21 cellular contexts compared by ENCODE assay signal in the genomic region with DNA sequence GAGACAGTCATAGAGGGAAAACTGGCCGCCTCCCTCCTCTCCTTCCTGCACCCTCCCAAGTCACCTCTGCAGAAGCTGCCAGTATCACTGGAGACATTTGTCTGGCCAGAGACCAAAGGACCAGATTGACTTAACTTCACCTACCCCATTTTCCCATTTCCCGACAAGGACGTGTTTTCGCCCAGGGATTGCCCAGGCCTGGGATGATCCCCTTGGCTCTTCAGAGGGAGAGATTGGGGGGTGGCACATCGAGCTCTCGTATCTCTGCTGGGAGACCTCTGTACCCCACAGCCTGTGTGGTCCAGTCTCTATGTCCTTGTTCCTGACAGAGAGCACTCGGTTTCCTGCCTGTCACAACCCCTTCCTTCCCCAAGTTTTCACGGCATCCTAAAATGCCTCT. TPM values are rescaled to one million over a fixed set of nuclear protein-coding genes. Genes with fewer than 3 reads are reported as not detected.
DNase-seq lines count a peak whose midpoint lies in the region; ATAC-seq and TF ChIP-seq lines count a peak whose summit lies in the region.
"Had no signal": no experiment of that assay in that cellular context is flagged by ENCODE, and none has a peak within 500 bp of the region (broad histone marks: within the 10 kb centered on the region; RNA-seq: fewer than 3 reads in every experiment).

No MANE protein-coding gene starts in this region.

- H3K27ac Mint-ChIP-seq in GM23338 (peak overlapping the region; percentile 79), nephron progenitor cell (peak overlapping the region; percentile 94)
- H3K27ac Mint-ChIP-seq: CD4-positive, alpha-beta T cell had no signal

- H3K27ac ChIP-seq in GM23338 (ENCODE audit: low read depth) (no peak overlapping the region), ectodermal cell (ENCODE audit: insufficient read depth, low read depth, low read length, poor library complexity, severe bottlenecking) (peak overlapping the region; percentile 23), sigmoid colon (peak overlapping the region; percentile 12 to 98 (median 67))
- H3K27ac ChIP-seq: KMS-11, RWPE1, SJSA1 had no signal

- peaks cover 3% of the 10 kb centered on the region; the same call in 1 of the 2 replicates for H4K20me1 ChIP-seq in GM23338 (replicated peaks; ENCODE audit: insufficient read depth)

- H3K4me1 Mint-ChIP-seq in GM23338 (peaks cover 59% of the 10 kb centered on the region), nephron progenitor cell (peaks cover 73% of the 10 kb centered on the region)

- H3K27me3 Mint-ChIP-seq in GM23338 (ENCODE audit: insufficient read depth, low read depth, poor library complexity) (peaks cover 26% of the 10 kb centered on the region), nephron progenitor cell (ENCODE audit: low read depth, poor library complexity) (no peaks in the 10 kb centered on the region)
- H3K27me3 Mint-ChIP-seq: CD4-positive, alpha-beta T cell had no signal

- no peaks in the 10 kb centered on the region for H3K27me3 ChIP-seq in GM23338 (ENCODE audit: insufficient read depth)
- no peaks in the 10 kb centered on the region for H3K27me3 ChIP-seq in ectodermal cell (ENCODE audit: control insufficient read depth, insufficient read depth, low read length, poor library complexity, severe bottlenecking)
- H3K27me3 ChIP-seq in sigmoid colon, result no peaks in the 10 kb centered on the region
- H3K27me3 ChIP-seq: BE2C, SJSA1 had no signal

- no peak for TF ChIP-seq POLR2A in sigmoid colon (IDR thresholded peaks at IDR 0.05)

- 94 to 95% methylated on average over 8 of the region's 8 CpGs for WGBS in ectodermal cell, 2 experiments
- 86 to 87% methylated on average over 8 of the region's 8 CpGs for WGBS in sigmoid colon, 2 donors

- ATAC-seq in GM23338 (no peak), HG03469 (IDR thresholded peaks at IDR 0.05; ENCODE audit: unreplicated experiment) (no peak), GM18907 (IDR thresholded peaks at IDR 0.05; ENCODE audit: unreplicated experiment) (no peak)
- ATAC-seq: PC-3 had no signal

- H3K9me3 ChIP-seq in ectodermal cell (ENCODE audit: control insufficient read depth, low read length) (no peaks in the 10 kb centered on the region), sigmoid colon (no peaks in the 10 kb centered on the region)
- H3K9me3 ChIP-seq: BE2C, SJSA1 had no signal

- peaks cover 3% of the 10 kb centered on the region for H3F3A ChIP-seq in GM23338 (replicated peaks; ENCODE audit: low read depth)

- intact Hi-C loops in sigmoid colon (cut with DNase I), result no loop called here

- no peaks in the 10 kb centered on the region for H3K9me3 Mint-ChIP-seq in GM23338
- no peaks in the 10 kb centered on the region for H3K9me3 Mint-ChIP-seq in nephron progenitor cell
- H3K9me3 Mint-ChIP-seq: CD4-positive, alpha-beta T cell had no signal

- H3K4me1 ChIP-seq in GM23338 (ENCODE audit: insufficient read depth), result peaks cover 27% of the 10 kb centered on the region
- peaks cover 50% of the 10 kb centered on the region for H3K4me1 ChIP-seq in ectodermal cell (ENCODE audit: control insufficient read depth, insufficient read depth, low read length)
- H3K4me1 ChIP-seq in sigmoid colon, result peaks cover 0 to 89% (median 77%) of the 10 kb centered on the region in 4 donors

- TF ChIP-seq CTCF in GM23338 (conservative IDR thresholded peaks at IDR 0.05; ENCODE audit: low read depth in 2 of 2), result no peak
- TF ChIP-seq CTCF in nephron progenitor cell (IDR thresholded peaks at IDR 0.05), result no peak
- TF ChIP-seq CTCF in sigmoid colon (IDR thresholded peaks at IDR 0.05), result no peak

- no peak overlapping the region for H2AFZ ChIP-seq in GM23338

- no peak overlapping the region; the same call in 2 of the 3 replicates for H3K4me3 Mint-ChIP-seq in GM23338
- no peak overlapping the region for H3K4me3 Mint-ChIP-seq in nephron progenitor cell
- H3K4me3 Mint-ChIP-seq: CD4-positive, alpha-beta T cell had no signal

- no peak for TF ChIP-seq EP300 in sigmoid colon (IDR thresholded peaks at IDR 0.05)

- H3K4me2 ChIP-seq in GM23338, result no peak overlapping the region
- H3K4me2 ChIP-seq: KMS-11 had no signal

- peaks cover 69% of the 10 kb centered on the region for H3K79me2 ChIP-seq in GM23338 (replicated peaks; ENCODE audit: insufficient read depth)

- DNase-seq in GM23338 (ENCODE audit: low spot score) (no peak), nephron progenitor cell (no peak), sigmoid colon (no peak), T-helper 9 cell (no peak), NOMO-1 treated with DMSO at 0.1 percent for 48 hours (lab: John Stamatoyannopoulos, UW; ENCODE audit: unreplicated experiment) (no peak)
- DNase-seq: BE2C; CD4-positive, alpha-beta T cell; GF-D8; GOT3; MV-4-11; NCI-H1694 treated with DMSO at 0.1 percent for 48 hours; NCI-H510A; NCI-H774; PC-3 had no signal

- H3K36me3 ChIP-seq in GM23338 (ENCODE audit: insufficient read depth) (peaks cover 7% of the 10 kb centered on the region; the same call in 1 of the 2 replicates), ectodermal cell (ENCODE audit: control insufficient read depth, insufficient read depth, low read length) (peaks cover 26% of the 10 kb centered on the region), sigmoid colon (peaks cover 0 to 17% (median 8%) of the 10 kb centered on the region in 4 donors)
- H3K36me3 ChIP-seq: BE2C, SJSA1 had no signal

- H3K36me3 Mint-ChIP-seq in GM23338 (ENCODE audit: low read depth) (peaks cover 47% of the 10 kb centered on the region), nephron progenitor cell (ENCODE audit: low read depth) (peaks cover 37% of the 10 kb centered on the region)

- no peak overlapping the region for H3K4me3 ChIP-seq in GM23338
- H3K4me3 ChIP-seq in ectodermal cell (ENCODE audit: insufficient read depth, low read depth, low read length), result no peak overlapping the region
- no peak overlapping the region for H3K4me3 ChIP-seq in sigmoid colon
- H3K4me3 ChIP-seq: SJSA1 had no signal

- H3K9me2 ChIP-seq in GM23338 (ENCODE audit: insufficient read depth), result no peaks in the 10 kb centered on the region

TF ChIP-seq in GM23338, 12 proteins besides CTCF, POLR2A, EP300 and RAD21 (continues in another document):
- TF ChIP-seq EZH2 (IDR thresholded peaks at IDR 0.05; ENCODE audit: low read depth, unreplicated experiment), result no peak
- TF ChIP-seq, protein P1, sequence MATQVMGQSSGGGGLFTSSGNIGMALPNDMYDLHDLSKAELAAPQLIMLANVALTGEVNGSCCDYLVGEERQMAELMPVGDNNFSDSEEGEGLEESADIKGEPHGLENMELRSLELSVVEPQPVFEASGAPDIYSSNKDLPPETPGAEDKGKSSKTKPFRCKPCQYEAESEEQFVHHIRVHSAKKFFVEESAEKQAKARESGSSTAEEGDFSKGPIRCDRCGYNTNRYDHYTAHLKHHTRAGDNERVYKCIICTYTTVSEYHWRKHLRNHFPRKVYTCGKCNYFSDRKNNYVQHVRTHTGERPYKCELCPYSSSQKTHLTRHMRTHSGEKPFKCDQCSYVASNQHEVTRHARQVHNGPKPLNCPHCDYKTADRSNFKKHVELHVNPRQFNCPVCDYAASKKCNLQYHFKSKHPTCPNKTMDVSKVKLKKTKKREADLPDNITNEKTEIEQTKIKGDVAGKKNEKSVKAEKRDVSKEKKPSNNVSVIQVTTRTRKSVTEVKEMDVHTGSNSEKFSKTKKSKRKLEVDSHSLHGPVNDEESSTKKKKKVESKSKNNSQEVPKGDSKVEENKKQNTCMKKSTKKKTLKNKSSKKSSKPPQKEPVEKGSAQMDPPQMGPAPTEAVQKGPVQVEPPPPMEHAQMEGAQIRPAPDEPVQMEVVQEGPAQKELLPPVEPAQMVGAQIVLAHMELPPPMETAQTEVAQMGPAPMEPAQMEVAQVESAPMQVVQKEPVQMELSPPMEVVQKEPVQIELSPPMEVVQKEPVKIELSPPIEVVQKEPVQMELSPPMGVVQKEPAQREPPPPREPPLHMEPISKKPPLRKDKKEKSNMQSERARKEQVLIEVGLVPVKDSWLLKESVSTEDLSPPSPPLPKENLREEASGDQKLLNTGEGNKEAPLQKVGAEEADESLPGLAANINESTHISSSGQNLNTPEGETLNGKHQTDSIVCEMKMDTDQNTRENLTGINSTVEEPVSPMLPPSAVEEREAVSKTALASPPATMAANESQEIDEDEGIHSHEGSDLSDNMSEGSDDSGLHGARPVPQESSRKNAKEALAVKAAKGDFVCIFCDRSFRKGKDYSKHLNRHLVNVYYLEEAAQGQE (IDR thresholded peaks at IDR 0.05; ENCODE audit: unreplicated experiment), result no peak
- TF ChIP-seq EZH2phosphoT487 (IDR thresholded peaks at IDR 0.05; ENCODE audit: unreplicated experiment), result no peak
- no peak for TF ChIP-seq NANOG (IDR thresholded peaks at IDR 0.05; ENCODE audit: borderline replicate concordance)
- TF ChIP-seq ZNF114 (CRISPR knock-in tag; IDR thresholded peaks at IDR 0.05), result no peak
- TF ChIP-seq ZNF331 (CRISPR knock-in tag; IDR thresholded peaks at IDR 0.05; ENCODE audit: low read depth), result no peak
- TF ChIP-seq POLR2AphosphoS5 (IDR thresholded peaks at IDR 0.05; ENCODE audit: low read depth), result no peak

RNA-seq across cellular contexts. Expression of a gene that starts 31.4 kb away (rescaled TPM):
- total RNA-seq in GM23338 (2014; rRNA removed; shearing (Covaris generic)), result 24.6 and 34.2 TPM in 2 replicates
- polyA plus RNA-seq in GM23338 (2016; fragmentation: Nextera tagmentation; extraction: Ambion mirVana) (36.5 and 36.6 TPM in 2 replicates), sigmoid colon (10 to 100 TPM in 1 of 3 donors, 1 to 10 TPM in 2; 1.4 to 18.5 (median 6.0) TPM)
- 143 TPM for polyA plus RNA-seq in ectodermal cell (2013, experiment 1 of 4)
- 162 TPM for polyA plus RNA-seq in ectodermal cell (2013, experiment 2 of 4)
- polyA plus RNA-seq in ectodermal cell (2013, experiment 3 of 4), result 143 TPM
- 155 TPM for polyA plus RNA-seq in ectodermal cell (2013, experiment 4 of 4)
- 10 to 100 TPM; 21.8 to 58.6 (median 32.8) TPM for total RNA-seq in sigmoid colon
- total RNA-seq: CD4-positive, alpha-beta T cell; HT-29 had no signal
